Comparison of ENCODE assay signal across 13 cellular contexts in genomic region chr2:12270876-12271588, GRCh38.
DNase-seq lines count a peak whose midpoint lies in the region; ATAC-seq, FAIRE-seq and TF ChIP-seq lines count a peak whose summit lies in the region.
"Had no signal": no experiment of that assay in that cellular context is flagged by ENCODE, and none has a peak within 500 bp of the region (broad histone marks: within the 10 kb centered on the region; RNA-seq: fewer than 3 reads in every experiment).

No MANE protein-coding gene starts in this region.

- ATAC-seq in GM18858 (IDR thresholded peaks at IDR 0.05; ENCODE audit: unreplicated experiment) (peak; percentile 28), GM21576 (IDR thresholded peaks at IDR 0.05; ENCODE audit: unreplicated experiment) (peak; percentile 51), HG03521 (IDR thresholded peaks at IDR 0.05; ENCODE audit: unreplicated experiment) (peak; percentile 65)

- no peaks in the 10 kb centered on the region for H4K20me1 ChIP-seq in fibroblast of lung (ENCODE audit: control insufficient read depth, extremely low read depth, insufficient read depth, low read length)

- H3K4me3 ChIP-seq in fibroblast of lung (replicated peaks in 1 of 4; ENCODE audit: control extremely low read depth in 1 of 4, insufficient read depth in 1 of 4, low read depth in 3 of 4, low read length in 4 of 4) (no peak overlapping the region), coronary artery (no peak overlapping the region)
- H3K4me3 ChIP-seq: esophagus muscularis mucosa had no signal

- no peak for TF ChIP-seq CTCF in fibroblast of lung (conservative IDR thresholded peaks at IDR 0.05 in 1 of 2, IDR thresholded peaks at IDR 0.05 in 1 of 2; ENCODE audit: low read depth in 1 of 2, low read length in 2 of 2)
- no peak for TF ChIP-seq CTCF in coronary artery (IDR thresholded peaks at IDR 0.05)

- no peak overlapping the region for H3K4me2 ChIP-seq in fibroblast of lung (ENCODE audit: extremely low read depth, insufficient read depth, low read length)

- DNase-seq in fibroblast of lung (ENCODE audit: low read depth in 2 of 2) (no peak), globus pallidus (ENCODE audit: low spot score) (no peak), coronary artery (ENCODE audit: low spot score) (no peak), HTR-8/SVneo (ENCODE audit: insufficient read length, low spot score) (no peak)
- no peak for DNase-seq in activated CD4-positive, CD25-positive, alpha-beta regulatory T cell (lab: John Stamatoyannopoulos, UW)
- DNase-seq: anterior cingulate cortex, NCI-H510A treated with DMSO at 0.1 percent for 48 hours, posterior cingulate gyrus had no signal

- H3K9ac ChIP-seq in fibroblast of lung (ENCODE audit: insufficient read depth, low read length), result no peak overlapping the region

- H3K27me3 ChIP-seq in fibroblast of lung (ENCODE audit: control insufficient read depth, insufficient read depth, low read length), result no peaks in the 10 kb centered on the region
- H3K27me3 ChIP-seq: esophagus muscularis mucosa had no signal

- FAIRE-seq in HTR-8/SVneo (lab: Jason Lieb, UNC), result no peak
- FAIRE-seq: TTC549 had no signal

- H3K4me1 ChIP-seq in fibroblast of lung (ENCODE audit: control insufficient read depth, extremely low read depth, insufficient read depth, low read length), result no peaks in the 10 kb centered on the region
- H3K4me1 ChIP-seq: esophagus muscularis mucosa had no signal

- no peaks in the 10 kb centered on the region for H3K36me3 ChIP-seq in fibroblast of lung (ENCODE audit: control insufficient read depth, insufficient read depth, low read length)
- H3K36me3 ChIP-seq: esophagus muscularis mucosa had no signal

- no peaks in the 10 kb centered on the region for H3K9me3 ChIP-seq in fibroblast of lung (ENCODE audit: control insufficient read depth, insufficient read depth, low read depth, low read length)
- H3K9me3 ChIP-seq: esophagus muscularis mucosa had no signal

- H3K27ac ChIP-seq in fibroblast of lung (ENCODE audit: insufficient read depth, low read length) (no peak overlapping the region), coronary artery (no peak overlapping the region)
- H3K27ac ChIP-seq: esophagus muscularis mucosa had no signal

- H3K79me2 ChIP-seq in fibroblast of lung (ENCODE audit: control insufficient read depth, insufficient read depth, low read length), result no peaks in the 10 kb centered on the region

- H2AFZ ChIP-seq in fibroblast of lung (ENCODE audit: low read length), result peak overlapping the region; percentile 1
